ENCODE assay signal across 8 cellular contexts in genomic region chr5:77851229-77852067, GRCh38.
A peak's percentile ranks its signal among the peaks of the same experiment; 100 is the strongest.
DNase-seq lines count a peak whose midpoint lies in the region; ATAC-seq and TF ChIP-seq lines count a peak whose summit lies in the region.

No MANE protein-coding gene starts in this region.

- DNase-seq in GM12865 (ENCODE audit: low read depth) (peak; percentile 61), myocyte (ENCODE audit: low read depth) (peak; percentile 31), NCI-H526 treated with DMSO at 0.1 percent for 48 hours (lab: John Stamatoyannopoulos, UW) (no peak), OCI-M2 (lab: John Stamatoyannopoulos, UW; ENCODE audit: unreplicated experiment) (no peak)

- H2AFZ ChIP-seq in SU-DHL-6 (ENCODE audit: low read depth, low read length, severe bottlenecking), result peak overlapping the region; percentile 93

- H3K9ac ChIP-seq in SU-DHL-6 (ENCODE audit: low read length), result no peak overlapping the region

- TF ChIP-seq CTCF in GM12865 (IDR thresholded peaks at IDR 0.05; ENCODE audit: insufficient read depth, low read depth, low read length, missing control alignments) (no peak), SU-DHL-6 (IDR thresholded peaks at IDR 0.05; ENCODE audit: insufficient read depth, low read length, poor library complexity, severe bottlenecking) (no peak)

- no peaks in the 10 kb centered on the region for H3K79me2 ChIP-seq in SU-DHL-6 (ENCODE audit: insufficient read depth, low read length)

- peak; percentile 42 for ATAC-seq in esophagus mucosa
- ATAC-seq in GM21360 (IDR thresholded peaks at IDR 0.05; ENCODE audit: unreplicated experiment), result no peak
- no peak for ATAC-seq in GM18870 (IDR thresholded peaks at IDR 0.05; ENCODE audit: unreplicated experiment)

- no peaks in the 10 kb centered on the region for H3K36me3 ChIP-seq in SU-DHL-6 (ENCODE audit: low read length)

- peak overlapping the region; percentile 62 for H3K4me2 ChIP-seq in SU-DHL-6 (ENCODE audit: low read depth, low read length, poor library complexity, severe bottlenecking)

- H3K27ac ChIP-seq in SU-DHL-6 (ENCODE audit: low read depth, low read length), result no peak overlapping the region

- no peaks in the 10 kb centered on the region for H4K20me1 ChIP-seq in SU-DHL-6 (ENCODE audit: low read depth, low read length)

- H3K4me3 ChIP-seq in GM12865 (ENCODE audit: low read depth, low read length), result peak overlapping the region; percentile 64
- peak overlapping the region; percentile 49 for H3K4me3 ChIP-seq in SU-DHL-6 (ENCODE audit: insufficient read depth, low read length, poor library complexity, severe bottlenecking)

- peaks cover 8% of the 10 kb centered on the region for H3F3A ChIP-seq in SU-DHL-6 (ENCODE audit: insufficient read depth)

- no peaks in the 10 kb centered on the region for H3K9me3 ChIP-seq in SU-DHL-6 (ENCODE audit: insufficient read depth, low read length)

- no peaks in the 10 kb centered on the region for H3K9me2 ChIP-seq in SU-DHL-6 (replicated peaks; ENCODE audit: insufficient read depth, low read length)

- no peaks in the 10 kb centered on the region for H3K27me3 ChIP-seq in SU-DHL-6 (ENCODE audit: low read length)

Comparison
In these comparisons a context has a peak if more than half of its experiments do, and no peak if none do; other contexts are left out.
1. DNase-seq: peak in GM12865 (single experiment) and myocyte (single experiment); none in NCI-H526 treated with DMSO at 0.1 percent for 48 hours (single experiment) and OCI-M2 (single experiment).